2 cellular contexts compared by ENCODE assay signal in the genomic region with DNA sequence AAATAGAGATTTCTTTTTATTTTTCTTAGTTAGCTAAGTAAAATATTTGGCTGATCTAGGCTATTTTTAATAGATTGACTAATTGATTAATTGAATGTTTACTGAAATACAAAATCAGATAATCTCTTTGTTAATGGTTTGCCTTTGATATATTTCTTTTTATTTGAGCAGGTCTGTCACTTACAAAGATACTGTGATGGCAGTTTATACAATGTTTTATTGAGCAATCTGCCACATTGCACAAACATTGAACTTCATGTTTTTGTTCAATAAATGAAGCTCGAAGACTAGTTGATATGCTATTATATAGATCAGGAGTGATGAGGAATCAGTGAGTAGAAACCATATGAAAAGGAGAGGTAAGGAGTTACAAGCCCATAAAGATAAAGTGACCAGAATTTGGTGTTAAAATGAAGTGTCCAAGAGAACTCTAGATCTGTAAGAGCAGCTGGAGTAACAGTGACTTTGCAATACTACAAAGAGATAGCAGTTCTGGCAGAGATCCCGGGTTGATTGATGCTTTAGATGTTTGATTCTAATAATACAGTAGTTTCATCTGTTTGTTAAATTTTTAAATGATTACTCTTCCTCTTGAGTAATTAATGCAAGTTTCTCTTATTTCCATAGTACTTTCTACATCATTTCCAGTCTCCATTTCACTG.
A peak's percentile ranks its signal among the peaks of the same experiment; 100 is the strongest.
TF ChIP-seq lines count a peak whose summit lies in the region.

No MANE protein-coding gene starts in this region.

TF ChIP-seq in liver, 16 proteins besides CTCF, POLR2A, EP300 and RAD21 (continued from another document):
- TF ChIP-seq, protein P1, sequence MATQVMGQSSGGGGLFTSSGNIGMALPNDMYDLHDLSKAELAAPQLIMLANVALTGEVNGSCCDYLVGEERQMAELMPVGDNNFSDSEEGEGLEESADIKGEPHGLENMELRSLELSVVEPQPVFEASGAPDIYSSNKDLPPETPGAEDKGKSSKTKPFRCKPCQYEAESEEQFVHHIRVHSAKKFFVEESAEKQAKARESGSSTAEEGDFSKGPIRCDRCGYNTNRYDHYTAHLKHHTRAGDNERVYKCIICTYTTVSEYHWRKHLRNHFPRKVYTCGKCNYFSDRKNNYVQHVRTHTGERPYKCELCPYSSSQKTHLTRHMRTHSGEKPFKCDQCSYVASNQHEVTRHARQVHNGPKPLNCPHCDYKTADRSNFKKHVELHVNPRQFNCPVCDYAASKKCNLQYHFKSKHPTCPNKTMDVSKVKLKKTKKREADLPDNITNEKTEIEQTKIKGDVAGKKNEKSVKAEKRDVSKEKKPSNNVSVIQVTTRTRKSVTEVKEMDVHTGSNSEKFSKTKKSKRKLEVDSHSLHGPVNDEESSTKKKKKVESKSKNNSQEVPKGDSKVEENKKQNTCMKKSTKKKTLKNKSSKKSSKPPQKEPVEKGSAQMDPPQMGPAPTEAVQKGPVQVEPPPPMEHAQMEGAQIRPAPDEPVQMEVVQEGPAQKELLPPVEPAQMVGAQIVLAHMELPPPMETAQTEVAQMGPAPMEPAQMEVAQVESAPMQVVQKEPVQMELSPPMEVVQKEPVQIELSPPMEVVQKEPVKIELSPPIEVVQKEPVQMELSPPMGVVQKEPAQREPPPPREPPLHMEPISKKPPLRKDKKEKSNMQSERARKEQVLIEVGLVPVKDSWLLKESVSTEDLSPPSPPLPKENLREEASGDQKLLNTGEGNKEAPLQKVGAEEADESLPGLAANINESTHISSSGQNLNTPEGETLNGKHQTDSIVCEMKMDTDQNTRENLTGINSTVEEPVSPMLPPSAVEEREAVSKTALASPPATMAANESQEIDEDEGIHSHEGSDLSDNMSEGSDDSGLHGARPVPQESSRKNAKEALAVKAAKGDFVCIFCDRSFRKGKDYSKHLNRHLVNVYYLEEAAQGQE (IDR thresholded peaks at IDR 0.05): peak; percentile 12
- TF ChIP-seq, protein P2, sequence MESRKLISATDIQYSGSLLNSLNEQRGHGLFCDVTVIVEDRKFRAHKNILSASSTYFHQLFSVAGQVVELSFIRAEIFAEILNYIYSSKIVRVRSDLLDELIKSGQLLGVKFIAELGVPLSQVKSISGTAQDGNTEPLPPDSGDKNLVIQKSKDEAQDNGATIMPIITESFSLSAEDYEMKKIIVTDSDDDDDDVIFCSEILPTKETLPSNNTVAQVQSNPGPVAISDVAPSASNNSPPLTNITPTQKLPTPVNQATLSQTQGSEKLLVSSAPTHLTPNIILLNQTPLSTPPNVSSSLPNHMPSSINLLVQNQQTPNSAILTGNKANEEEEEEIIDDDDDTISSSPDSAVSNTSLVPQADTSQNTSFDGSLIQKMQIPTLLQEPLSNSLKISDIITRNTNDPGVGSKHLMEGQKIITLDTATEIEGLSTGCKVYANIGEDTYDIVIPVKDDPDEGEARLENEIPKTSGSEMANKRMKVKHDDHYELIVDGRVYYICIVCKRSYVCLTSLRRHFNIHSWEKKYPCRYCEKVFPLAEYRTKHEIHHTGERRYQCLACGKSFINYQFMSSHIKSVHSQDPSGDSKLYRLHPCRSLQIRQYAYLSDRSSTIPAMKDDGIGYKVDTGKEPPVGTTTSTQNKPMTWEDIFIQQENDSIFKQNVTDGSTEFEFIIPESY (IDR thresholded peaks at IDR 0.05): no peak
- TF ChIP-seq NR2F2 (IDR thresholded peaks at IDR 0.05) (no peak), TAF1 (conservative IDR thresholded peaks at IDR 0.05) (no peak), JUND (IDR thresholded peaks at IDR 0.05) (no peak), FOXA2 (IDR thresholded peaks at IDR 0.05) (peak; percentile 9), YY1 (IDR thresholded peaks at IDR 0.05) (peak; percentile 66), EGR1 (IDR thresholded peaks at IDR 0.05; ENCODE audit: low read depth in 2 of 2) (no peak), SP1 (IDR thresholded peaks at IDR 0.05) (peak; percentile 8), GABPA (IDR thresholded peaks at IDR 0.05 in 1 of 2, conservative IDR thresholded peaks at IDR 0.05 in 1 of 2) (no peak), HNF4A (conservative IDR thresholded peaks at IDR 0.05) (peak; percentile 22 to 40)

TF ChIP-seq in HepG2, 621 proteins besides CTCF, POLR2A, EP300 and RAD21 (continued from another document):
- TF ChIP-seq, protein P3, sequence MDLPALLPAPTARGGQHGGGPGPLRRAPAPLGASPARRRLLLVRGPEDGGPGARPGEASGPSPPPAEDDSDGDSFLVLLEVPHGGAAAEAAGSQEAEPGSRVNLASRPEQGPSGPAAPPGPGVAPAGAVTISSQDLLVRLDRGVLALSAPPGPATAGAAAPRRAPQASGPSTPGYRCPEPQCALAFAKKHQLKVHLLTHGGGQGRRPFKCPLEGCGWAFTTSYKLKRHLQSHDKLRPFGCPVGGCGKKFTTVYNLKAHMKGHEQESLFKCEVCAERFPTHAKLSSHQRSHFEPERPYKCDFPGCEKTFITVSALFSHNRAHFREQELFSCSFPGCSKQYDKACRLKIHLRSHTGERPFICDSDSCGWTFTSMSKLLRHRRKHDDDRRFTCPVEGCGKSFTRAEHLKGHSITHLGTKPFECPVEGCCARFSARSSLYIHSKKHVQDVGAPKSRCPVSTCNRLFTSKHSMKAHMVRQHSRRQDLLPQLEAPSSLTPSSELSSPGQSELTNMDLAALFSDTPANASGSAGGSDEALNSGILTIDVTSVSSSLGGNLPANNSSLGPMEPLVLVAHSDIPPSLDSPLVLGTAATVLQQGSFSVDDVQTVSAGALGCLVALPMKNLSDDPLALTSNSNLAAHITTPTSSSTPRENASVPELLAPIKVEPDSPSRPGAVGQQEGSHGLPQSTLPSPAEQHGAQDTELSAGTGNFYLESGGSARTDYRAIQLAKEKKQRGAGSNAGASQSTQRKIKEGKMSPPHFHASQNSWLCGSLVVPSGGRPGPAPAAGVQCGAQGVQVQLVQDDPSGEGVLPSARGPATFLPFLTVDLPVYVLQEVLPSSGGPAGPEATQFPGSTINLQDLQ (CRISPR knock-in tag; IDR thresholded peaks at IDR 0.05): no peak
- TF ChIP-seq, protein P4, sequence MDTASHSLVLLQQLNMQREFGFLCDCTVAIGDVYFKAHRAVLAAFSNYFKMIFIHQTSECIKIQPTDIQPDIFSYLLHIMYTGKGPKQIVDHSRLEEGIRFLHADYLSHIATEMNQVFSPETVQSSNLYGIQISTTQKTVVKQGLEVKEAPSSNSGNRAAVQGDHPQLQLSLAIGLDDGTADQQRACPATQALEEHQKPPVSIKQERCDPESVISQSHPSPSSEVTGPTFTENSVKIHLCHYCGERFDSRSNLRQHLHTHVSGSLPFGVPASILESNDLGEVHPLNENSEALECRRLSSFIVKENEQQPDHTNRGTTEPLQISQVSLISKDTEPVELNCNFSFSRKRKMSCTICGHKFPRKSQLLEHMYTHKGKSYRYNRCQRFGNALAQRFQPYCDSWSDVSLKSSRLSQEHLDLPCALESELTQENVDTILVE (CRISPR knock-in tag; IDR thresholded peaks at IDR 0.05): no peak
- TF ChIP-seq ZNF460 (CRISPR knock-in tag; IDR thresholded peaks at IDR 0.05; ENCODE audit: borderline replicate concordance) (no peak), RXRA (CRISPR knock-in tag; IDR thresholded peaks at IDR 0.05) (no peak), SAP130 (CRISPR knock-in tag; IDR thresholded peaks at IDR 0.05; ENCODE audit: low read depth) (no peak)
- TF ChIP-seq, protein P5, sequence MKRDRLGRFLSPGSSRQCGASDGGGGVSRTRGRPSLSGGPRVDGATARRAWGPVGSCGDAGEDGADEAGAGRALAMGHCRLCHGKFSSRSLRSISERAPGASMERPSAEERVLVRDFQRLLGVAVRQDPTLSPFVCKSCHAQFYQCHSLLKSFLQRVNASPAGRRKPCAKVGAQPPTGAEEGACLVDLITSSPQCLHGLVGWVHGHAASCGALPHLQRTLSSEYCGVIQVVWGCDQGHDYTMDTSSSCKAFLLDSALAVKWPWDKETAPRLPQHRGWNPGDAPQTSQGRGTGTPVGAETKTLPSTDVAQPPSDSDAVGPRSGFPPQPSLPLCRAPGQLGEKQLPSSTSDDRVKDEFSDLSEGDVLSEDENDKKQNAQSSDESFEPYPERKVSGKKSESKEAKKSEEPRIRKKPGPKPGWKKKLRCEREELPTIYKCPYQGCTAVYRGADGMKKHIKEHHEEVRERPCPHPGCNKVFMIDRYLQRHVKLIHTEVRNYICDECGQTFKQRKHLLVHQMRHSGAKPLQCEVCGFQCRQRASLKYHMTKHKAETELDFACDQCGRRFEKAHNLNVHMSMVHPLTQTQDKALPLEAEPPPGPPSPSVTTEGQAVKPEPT (CRISPR knock-in tag; IDR thresholded peaks at IDR 0.05; ENCODE audit: low read depth): no peak
